In the genomic region with DNA sequence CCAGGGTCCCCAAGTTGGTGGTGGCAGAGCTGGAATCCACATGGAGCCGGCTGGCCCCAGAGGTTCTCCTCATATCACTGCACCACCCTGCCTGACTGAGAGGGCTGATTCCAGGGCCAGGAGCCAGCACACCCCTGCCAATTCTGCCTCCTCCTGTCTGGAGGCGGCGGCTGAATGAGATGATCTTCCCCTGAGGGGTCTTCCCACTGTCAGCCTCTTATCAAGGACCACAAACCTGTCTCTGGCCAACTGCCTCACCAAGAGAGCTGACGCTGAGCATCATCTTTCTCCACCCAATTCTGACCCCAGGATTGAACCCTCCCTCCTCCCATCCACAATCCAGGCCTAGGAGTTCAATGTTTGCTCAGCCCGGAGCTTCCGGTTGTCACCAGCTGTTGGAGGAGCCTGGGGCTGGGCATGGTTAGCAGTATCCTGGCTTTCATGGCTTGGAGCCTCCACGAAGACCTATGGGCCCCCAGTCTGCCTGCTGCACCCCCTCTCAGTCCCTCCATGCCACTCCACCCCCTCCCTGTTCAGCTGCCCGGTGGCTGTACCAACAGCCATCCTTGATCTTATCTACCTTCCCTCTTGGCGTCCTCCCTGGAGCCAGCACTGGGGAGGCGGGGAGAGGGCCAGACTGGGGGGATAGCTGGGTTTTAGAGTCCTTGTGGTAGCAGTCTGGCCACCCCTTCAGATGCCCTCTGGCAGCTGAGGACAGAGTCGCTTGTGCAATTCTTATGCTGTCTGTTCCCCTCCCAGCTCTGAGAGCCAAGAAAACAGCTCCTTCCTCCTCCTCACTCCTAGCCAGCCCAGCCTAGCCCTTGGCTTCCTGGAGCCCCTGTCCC, we compare ENCODE assay signal across 1 cellular context.
TF ChIP-seq lines count a peak whose summit lies in the region.

No MANE protein-coding gene starts in this region.

TF ChIP-seq in HepG2, 621 proteins besides CTCF, POLR2A, EP300 and RAD21 (continued from another document and continues in another):
- TF ChIP-seq, protein P1, sequence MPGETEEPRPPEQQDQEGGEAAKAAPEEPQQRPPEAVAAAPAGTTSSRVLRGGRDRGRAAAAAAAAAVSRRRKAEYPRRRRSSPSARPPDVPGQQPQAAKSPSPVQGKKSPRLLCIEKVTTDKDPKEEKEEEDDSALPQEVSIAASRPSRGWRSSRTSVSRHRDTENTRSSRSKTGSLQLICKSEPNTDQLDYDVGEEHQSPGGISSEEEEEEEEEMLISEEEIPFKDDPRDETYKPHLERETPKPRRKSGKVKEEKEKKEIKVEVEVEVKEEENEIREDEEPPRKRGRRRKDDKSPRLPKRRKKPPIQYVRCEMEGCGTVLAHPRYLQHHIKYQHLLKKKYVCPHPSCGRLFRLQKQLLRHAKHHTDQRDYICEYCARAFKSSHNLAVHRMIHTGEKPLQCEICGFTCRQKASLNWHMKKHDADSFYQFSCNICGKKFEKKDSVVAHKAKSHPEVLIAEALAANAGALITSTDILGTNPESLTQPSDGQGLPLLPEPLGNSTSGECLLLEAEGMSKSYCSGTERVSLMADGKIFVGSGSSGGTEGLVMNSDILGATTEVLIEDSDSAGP (CRISPR knock-in tag; IDR thresholded peaks at IDR 0.05; ENCODE audit: borderline replicate concordance): peak; percentile 24; the same call in 1 of the 2 replicates
- TF ChIP-seq SYNCRIP (IDR thresholded peaks at IDR 0.05; ENCODE audit: insufficient read depth, low read depth, low read length): no peak
- TF ChIP-seq, protein P2, sequence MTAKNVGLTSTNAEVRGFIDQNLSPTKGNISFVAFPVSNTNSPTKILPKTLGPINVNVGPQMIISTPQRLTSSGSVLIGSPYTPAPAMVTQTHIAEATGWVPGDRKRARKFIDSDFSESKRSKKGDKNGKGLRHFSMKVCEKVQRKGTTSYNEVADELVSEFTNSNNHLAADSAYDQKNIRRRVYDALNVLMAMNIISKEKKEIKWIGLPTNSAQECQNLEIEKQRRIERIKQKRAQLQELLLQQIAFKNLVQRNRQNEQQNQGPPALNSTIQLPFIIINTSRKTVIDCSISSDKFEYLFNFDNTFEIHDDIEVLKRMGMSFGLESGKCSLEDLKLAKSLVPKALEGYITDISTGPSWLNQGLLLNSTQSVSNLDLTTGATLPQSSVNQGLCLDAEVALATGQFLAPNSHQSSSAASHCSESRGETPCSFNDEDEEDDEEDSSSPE (CRISPR knock-in tag; IDR thresholded peaks at IDR 0.05): peak; percentile 61
- TF ChIP-seq FOXK2 (IDR thresholded peaks at IDR 0.05): no peak
- 0 out of 2 replicates have a peak, but pooled peaks have one; percentile 33 for TF ChIP-seq ZNF644 (CRISPR knock-in tag; IDR thresholded peaks at IDR 0.05; ENCODE audit: low read depth)
- peak; percentile 45; the same call in 1 of the 2 replicates for TF ChIP-seq EED (CRISPR knock-in tag; IDR thresholded peaks at IDR 0.05)
- TF ChIP-seq ZNF317 (CRISPR knock-in tag; IDR thresholded peaks at IDR 0.05): peak; percentile 54; the same call in 1 of the 2 replicates
- TF ChIP-seq, protein P3, sequence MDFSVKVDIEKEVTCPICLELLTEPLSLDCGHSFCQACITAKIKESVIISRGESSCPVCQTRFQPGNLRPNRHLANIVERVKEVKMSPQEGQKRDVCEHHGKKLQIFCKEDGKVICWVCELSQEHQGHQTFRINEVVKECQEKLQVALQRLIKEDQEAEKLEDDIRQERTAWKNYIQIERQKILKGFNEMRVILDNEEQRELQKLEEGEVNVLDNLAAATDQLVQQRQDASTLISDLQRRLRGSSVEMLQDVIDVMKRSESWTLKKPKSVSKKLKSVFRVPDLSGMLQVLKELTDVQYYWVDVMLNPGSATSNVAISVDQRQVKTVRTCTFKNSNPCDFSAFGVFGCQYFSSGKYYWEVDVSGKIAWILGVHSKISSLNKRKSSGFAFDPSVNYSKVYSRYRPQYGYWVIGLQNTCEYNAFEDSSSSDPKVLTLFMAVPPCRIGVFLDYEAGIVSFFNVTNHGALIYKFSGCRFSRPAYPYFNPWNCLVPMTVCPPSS (IDR thresholded peaks at IDR 0.05): no peak
- peak; percentile 25; the same call in 1 of the 2 replicates for TF ChIP-seq ZNF124 (CRISPR knock-in tag; IDR thresholded peaks at IDR 0.05)
- TF ChIP-seq GATAD1 (CRISPR knock-in tag; IDR thresholded peaks at IDR 0.05): 0 out of 2 replicates have a peak, but pooled peaks have one; percentile 31
- TF ChIP-seq ZNF224 (CRISPR knock-in tag; IDR thresholded peaks at IDR 0.05): no peak
- TF ChIP-seq HNF4A (CRISPR knock-in tag; IDR thresholded peaks at IDR 0.05): peak; percentile 69
- 0 out of 2 replicates have a peak, but pooled peaks have one; percentile 50 for TF ChIP-seq KDM4B (CRISPR knock-in tag; IDR thresholded peaks at IDR 0.05)
- TF ChIP-seq ZNF580 (CRISPR knock-in tag; IDR thresholded peaks at IDR 0.05; ENCODE audit: borderline replicate concordance, low read depth): peak; percentile 55; the same call in 1 of the 2 replicates
- TF ChIP-seq NR2C2 (CRISPR knock-in tag; IDR thresholded peaks at IDR 0.05; ENCODE audit: borderline replicate concordance): peak; percentile 74
- TF ChIP-seq, protein P4, sequence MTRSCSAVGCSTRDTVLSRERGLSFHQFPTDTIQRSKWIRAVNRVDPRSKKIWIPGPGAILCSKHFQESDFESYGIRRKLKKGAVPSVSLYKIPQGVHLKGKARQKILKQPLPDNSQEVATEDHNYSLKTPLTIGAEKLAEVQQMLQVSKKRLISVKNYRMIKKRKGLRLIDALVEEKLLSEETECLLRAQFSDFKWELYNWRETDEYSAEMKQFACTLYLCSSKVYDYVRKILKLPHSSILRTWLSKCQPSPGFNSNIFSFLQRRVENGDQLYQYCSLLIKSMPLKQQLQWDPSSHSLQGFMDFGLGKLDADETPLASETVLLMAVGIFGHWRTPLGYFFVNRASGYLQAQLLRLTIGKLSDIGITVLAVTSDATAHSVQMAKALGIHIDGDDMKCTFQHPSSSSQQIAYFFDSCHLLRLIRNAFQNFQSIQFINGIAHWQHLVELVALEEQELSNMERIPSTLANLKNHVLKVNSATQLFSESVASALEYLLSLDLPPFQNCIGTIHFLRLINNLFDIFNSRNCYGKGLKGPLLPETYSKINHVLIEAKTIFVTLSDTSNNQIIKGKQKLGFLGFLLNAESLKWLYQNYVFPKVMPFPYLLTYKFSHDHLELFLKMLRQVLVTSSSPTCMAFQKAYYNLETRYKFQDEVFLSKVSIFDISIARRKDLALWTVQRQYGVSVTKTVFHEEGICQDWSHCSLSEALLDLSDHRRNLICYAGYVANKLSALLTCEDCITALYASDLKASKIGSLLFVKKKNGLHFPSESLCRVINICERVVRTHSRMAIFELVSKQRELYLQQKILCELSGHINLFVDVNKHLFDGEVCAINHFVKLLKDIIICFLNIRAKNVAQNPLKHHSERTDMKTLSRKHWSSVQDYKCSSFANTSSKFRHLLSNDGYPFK (CRISPR knock-in tag; IDR thresholded peaks at IDR 0.05; ENCODE audit: borderline replicate concordance): peak; percentile 39; the same call in 1 of the 2 replicates
- TF ChIP-seq ZBTB33 (CRISPR knock-in tag; IDR thresholded peaks at IDR 0.05): peak; percentile 61; the same call in 1 of the 2 replicates
- peak; percentile 64 for TF ChIP-seq HOXA3 (CRISPR knock-in tag; IDR thresholded peaks at IDR 0.05)
- peak; percentile 63; the same call in 1 of the 2 replicates for TF ChIP-seq ZNF264 (CRISPR knock-in tag; IDR thresholded peaks at IDR 0.05)
- TF ChIP-seq, protein P5, sequence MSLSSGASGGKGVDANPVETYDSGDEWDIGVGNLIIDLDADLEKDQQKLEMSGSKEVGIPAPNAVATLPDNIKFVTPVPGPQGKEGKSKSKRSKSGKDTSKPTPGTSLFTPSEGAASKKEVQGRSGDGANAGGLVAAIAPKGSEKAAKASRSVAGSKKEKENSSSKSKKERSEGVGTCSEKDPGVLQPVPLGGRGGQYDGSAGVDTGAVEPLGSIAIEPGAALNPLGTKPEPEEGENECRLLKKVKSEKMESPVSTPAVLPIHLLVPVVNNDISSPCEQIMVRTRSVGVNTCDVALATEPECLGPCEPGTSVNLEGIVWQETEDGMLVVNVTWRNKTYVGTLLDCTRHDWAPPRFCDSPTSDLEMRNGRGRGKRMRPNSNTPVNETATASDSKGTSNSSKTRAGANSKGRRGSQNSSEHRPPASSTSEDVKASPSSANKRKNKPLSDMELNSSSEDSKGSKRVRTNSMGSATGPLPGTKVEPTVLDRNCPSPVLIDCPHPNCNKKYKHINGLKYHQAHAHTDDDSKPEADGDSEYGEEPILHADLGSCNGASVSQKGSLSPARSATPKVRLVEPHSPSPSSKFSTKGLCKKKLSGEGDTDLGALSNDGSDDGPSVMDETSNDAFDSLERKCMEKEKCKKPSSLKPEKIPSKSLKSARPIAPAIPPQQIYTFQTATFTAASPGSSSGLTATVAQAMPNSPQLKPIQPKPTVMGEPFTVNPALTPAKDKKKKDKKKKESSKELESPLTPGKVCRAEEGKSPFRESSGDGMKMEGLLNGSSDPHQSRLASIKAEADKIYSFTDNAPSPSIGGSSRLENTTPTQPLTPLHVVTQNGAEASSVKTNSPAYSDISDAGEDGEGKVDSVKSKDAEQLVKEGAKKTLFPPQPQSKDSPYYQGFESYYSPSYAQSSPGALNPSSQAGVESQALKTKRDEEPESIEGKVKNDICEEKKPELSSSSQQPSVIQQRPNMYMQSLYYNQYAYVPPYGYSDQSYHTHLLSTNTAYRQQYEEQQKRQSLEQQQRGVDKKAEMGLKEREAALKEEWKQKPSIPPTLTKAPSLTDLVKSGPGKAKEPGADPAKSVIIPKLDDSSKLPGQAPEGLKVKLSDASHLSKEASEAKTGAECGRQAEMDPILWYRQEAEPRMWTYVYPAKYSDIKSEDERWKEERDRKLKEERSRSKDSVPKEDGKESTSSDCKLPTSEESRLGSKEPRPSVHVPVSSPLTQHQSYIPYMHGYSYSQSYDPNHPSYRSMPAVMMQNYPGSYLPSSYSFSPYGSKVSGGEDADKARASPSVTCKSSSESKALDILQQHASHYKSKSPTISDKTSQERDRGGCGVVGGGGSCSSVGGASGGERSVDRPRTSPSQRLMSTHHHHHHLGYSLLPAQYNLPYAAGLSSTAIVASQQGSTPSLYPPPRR (CRISPR knock-in tag; IDR thresholded peaks at IDR 0.05; ENCODE audit: borderline replicate concordance): peak; percentile 56
- TF ChIP-seq ZNF607 (CRISPR knock-in tag; IDR thresholded peaks at IDR 0.05; ENCODE audit: borderline replicate concordance): 0 out of 2 replicates have a peak, but pooled peaks have one; percentile 54
- peak; percentile 5; the same call in 1 of the 2 replicates for TF ChIP-seq ZNF460 (CRISPR knock-in tag; IDR thresholded peaks at IDR 0.05; ENCODE audit: borderline replicate concordance)
- TF ChIP-seq, protein P6, sequence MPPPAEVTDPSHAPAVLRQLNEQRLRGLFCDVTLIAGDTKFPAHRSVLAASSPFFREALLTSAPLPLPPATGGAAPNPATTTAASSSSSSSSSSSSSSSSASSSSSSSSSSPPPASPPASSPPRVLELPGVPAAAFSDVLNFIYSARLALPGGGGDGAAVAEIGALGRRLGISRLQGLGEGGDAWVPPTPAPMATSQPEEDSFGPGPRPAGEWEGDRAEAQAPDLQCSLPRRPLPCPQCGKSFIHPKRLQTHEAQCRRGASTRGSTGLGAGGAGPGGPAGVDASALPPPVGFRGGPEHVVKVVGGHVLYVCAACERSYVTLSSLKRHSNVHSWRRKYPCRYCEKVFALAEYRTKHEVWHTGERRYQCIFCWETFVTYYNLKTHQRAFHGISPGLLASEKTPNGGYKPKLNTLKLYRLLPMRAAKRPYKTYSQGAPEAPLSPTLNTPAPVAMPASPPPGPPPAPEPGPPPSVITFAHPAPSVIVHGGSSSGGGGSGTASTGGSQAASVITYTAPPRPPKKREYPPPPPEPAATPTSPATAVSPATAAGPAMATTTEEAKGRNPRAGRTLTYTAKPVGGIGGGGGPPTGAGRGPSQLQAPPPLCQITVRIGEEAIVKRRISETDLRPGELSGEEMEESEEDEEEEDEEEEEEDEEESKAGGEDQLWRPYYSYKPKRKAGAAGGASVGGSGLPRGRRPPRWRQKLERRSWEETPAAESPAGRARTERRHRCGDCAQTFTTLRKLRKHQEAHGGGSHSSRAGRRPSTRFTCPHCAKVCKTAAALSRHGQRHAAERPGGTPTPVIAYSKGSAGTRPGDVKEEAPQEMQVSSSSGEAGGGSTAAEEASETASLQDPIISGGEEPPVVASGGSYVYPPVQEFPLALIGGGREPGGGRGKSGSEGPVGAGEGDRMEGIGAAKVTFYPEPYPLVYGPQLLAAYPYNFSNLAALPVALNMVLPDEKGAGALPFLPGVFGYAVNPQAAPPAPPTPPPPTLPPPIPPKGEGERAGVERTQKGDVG (CRISPR knock-in tag; IDR thresholded peaks at IDR 0.05; ENCODE audit: borderline replicate concordance): 0 out of 2 replicates have a peak, but pooled peaks have one; percentile 21
- TF ChIP-seq, protein P7, sequence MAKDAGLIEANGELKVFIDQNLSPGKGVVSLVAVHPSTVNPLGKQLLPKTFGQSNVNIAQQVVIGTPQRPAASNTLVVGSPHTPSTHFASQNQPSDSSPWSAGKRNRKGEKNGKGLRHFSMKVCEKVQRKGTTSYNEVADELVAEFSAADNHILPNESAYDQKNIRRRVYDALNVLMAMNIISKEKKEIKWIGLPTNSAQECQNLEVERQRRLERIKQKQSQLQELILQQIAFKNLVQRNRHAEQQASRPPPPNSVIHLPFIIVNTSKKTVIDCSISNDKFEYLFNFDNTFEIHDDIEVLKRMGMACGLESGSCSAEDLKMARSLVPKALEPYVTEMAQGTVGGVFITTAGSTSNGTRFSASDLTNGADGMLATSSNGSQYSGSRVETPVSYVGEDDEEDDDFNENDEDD (CRISPR knock-in tag; IDR thresholded peaks at IDR 0.05; ENCODE audit: borderline replicate concordance): peak; percentile 50; the same call in 1 of the 2 replicates
- TF ChIP-seq KDM3A (CRISPR knock-in tag; IDR thresholded peaks at IDR 0.05; ENCODE audit: low read depth): peak; percentile 78
- TF ChIP-seq HNRNPK (IDR thresholded peaks at IDR 0.05; ENCODE audit: low read depth, low read length, poor library complexity, severe bottlenecking): no peak
- TF ChIP-seq ZNF292 (CRISPR knock-in tag; IDR thresholded peaks at IDR 0.05; ENCODE audit: borderline replicate concordance, low read depth): peak; percentile 75; the same call in 1 of the 2 replicates
- TF ChIP-seq ZNF550 (CRISPR knock-in tag; IDR thresholded peaks at IDR 0.05; ENCODE audit: borderline replicate concordance): no peak
- no peak for TF ChIP-seq ZNF547 (CRISPR knock-in tag; IDR thresholded peaks at IDR 0.05)
- peak; percentile 74; the same call in 1 of the 2 replicates for TF ChIP-seq MIER3 (CRISPR knock-in tag; IDR thresholded peaks at IDR 0.05; ENCODE audit: borderline replicate concordance)
- no peak; the same call in 1 of the 2 replicates for TF ChIP-seq HNF4G (IDR thresholded peaks at IDR 0.05; ENCODE audit: borderline replicate concordance, low read depth, low read length)
- TF ChIP-seq HNF4G (CRISPR knock-in tag; IDR thresholded peaks at IDR 0.05; ENCODE audit: borderline replicate concordance, low read depth): peak; percentile 62
- TF ChIP-seq NCOA2 (CRISPR knock-in tag; IDR thresholded peaks at IDR 0.05): peak; percentile 53; the same call in 1 of the 2 replicates
